13 cellular contexts compared by ENCODE assay signal in genomic region chr11:30206249-30206996, GRCh38. TPM values are rescaled to one million over a fixed set of nuclear protein-coding genes. Genes with fewer than 3 reads are reported as not detected.
DNase-seq lines count a peak whose midpoint lies in the region; ATAC-seq and TF ChIP-seq lines count a peak whose summit lies in the region.
"Had no signal": no experiment of that assay in that cellular context is flagged by ENCODE, and none has a peak within 500 bp of the region (broad histone marks: within the 10 kb centered on the region; RNA-seq: fewer than 3 reads in every experiment).

No MANE protein-coding gene starts in this region.

- no peaks in the 10 kb centered on the region for H3K27me3 ChIP-seq in esophagus squamous epithelium
- H3K27me3 ChIP-seq: suprapubic skin had no signal

- H3K36me3 Mint-ChIP-seq in naive B cell = no peaks in the 10 kb centered on the region

- H3K36me3 ChIP-seq in esophagus squamous epithelium = no peaks in the 10 kb centered on the region
- H3K36me3 ChIP-seq: left ventricle myocardium inferior, suprapubic skin had no signal

- H3K9me3 ChIP-seq in esophagus squamous epithelium = no peaks in the 10 kb centered on the region
- H3K9me3 ChIP-seq: left ventricle myocardium inferior, suprapubic skin had no signal

- peaks cover 0 to 18% (median 0%) of the 10 kb centered on the region in 3 donors for H3K4me1 Mint-ChIP-seq in naive B cell

- no peak overlapping the region for H3K4me3 ChIP-seq in esophagus squamous epithelium
- H3K4me3 ChIP-seq: left ventricle myocardium inferior, PC-9, suprapubic skin had no signal

- 54 to 65% methylated on average over 5 of the region's 5 CpGs for WGBS in esophagus squamous epithelium, 2 donors

- H3K27ac Mint-ChIP-seq in naive B cell = peak overlapping the region in 2 of 6 donors; percentile 19 to 76

- no peak for TF ChIP-seq CTCF in esophagus squamous epithelium (IDR thresholded peaks at IDR 0.05)

- intact Hi-C loops in esophagus squamous epithelium (cut with DNase I) = no loop called here

- H3K9me3 Mint-ChIP-seq in naive B cell = peaks cover 0 to 1% (median 0%) of the 10 kb centered on the region in 7 donors

- H3K27ac ChIP-seq in esophagus squamous epithelium = no peak overlapping the region
- H3K27ac ChIP-seq: left ventricle myocardium inferior, PC-9, suprapubic skin had no signal

- no peaks in the 10 kb centered on the region for H3K27me3 Mint-ChIP-seq in naive B cell

- peak overlapping the region in 6 of 8 donors; percentile 4 to 83 (median 38) for H3K4me3 Mint-ChIP-seq in naive B cell

- ATAC-seq in GM18909 (IDR thresholded peaks at IDR 0.05; ENCODE audit: poor library complexity, unreplicated experiment) (peak; percentile 93), GM21576 (IDR thresholded peaks at IDR 0.05; ENCODE audit: unreplicated experiment) (peak; percentile 90), HG03108 (IDR thresholded peaks at IDR 0.05; ENCODE audit: unreplicated experiment) (peak; percentile 86), naive B cell (ENCODE audit: low read depth in 2 of 2) (peak; percentile 51 to 54)

- DNase-seq in naive B cell (peak; percentile 5), GF-D8 (lab: John Stamatoyannopoulos, UW) (no peak), esophagus squamous epithelium (lab: John Stamatoyannopoulos, UW) (no peak), NAMALWA (ENCODE audit: low spot score) (no peak)
- DNase-seq: DND-41, left ventricle myocardium inferior, NCI-H1436, PC-9 had no signal

- TF ChIP-seq POLR2A in esophagus squamous epithelium (IDR thresholded peaks at IDR 0.05) = no peak

- H3K4me1 ChIP-seq in esophagus squamous epithelium = no peaks in the 10 kb centered on the region
- H3K4me1 ChIP-seq: suprapubic skin had no signal

RNA-seq across cellular contexts. Expression of gene FSHB, which starts 24.4 kb away (rescaled TPM):
- polyA plus RNA-seq in naive B cell (ENCODE audit: low read depth in 6 of 6) = not detected
- not detected for total RNA-seq in esophagus squamous epithelium
- total RNA-seq: left ventricle myocardium inferior, osteoblast, PC-9, suprapubic skin had no signal
